Comparison of ENCODE assay signal across 11 cellular contexts in genomic region chr5:130011986-130012385, GRCh38.
"Had no signal": no experiment of that assay in that cellular context is flagged by ENCODE, and none has a peak within 500 bp of the region (broad histone marks: within the 10 kb centered on the region; RNA-seq: fewer than 3 reads in every experiment).

No MANE protein-coding gene starts in this region.

- H3K27ac ChIP-seq: GM23248 had no signal

- H3K27ac Mint-ChIP-seq: GM23338, H9, HFFc6 had no signal

- H3K9ac ChIP-seq: GM23248 had no signal

- H3K4me3 ChIP-seq: GM23248, GM23338, HAP-1 had no signal

- DNase-seq: GM23248, GOT3, H7, H9, HCEC 1CT, HFFc6 had no signal

- H3K4me3 Mint-ChIP-seq: GM23338, H9, HFFc6 had no signal

- H3K9me3 ChIP-seq: HAP-1 had no signal

- H2AFZ ChIP-seq: GM23248, GM23338 had no signal

- H3K36me3 ChIP-seq: HAP-1 had no signal

- H3K4me2 ChIP-seq: GM23338 had no signal

- FAIRE-seq: H1, H54 had no signal

- ATAC-seq: GM23338, HCT116 had no signal

- H3K4me1 ChIP-seq: HAP-1 had no signal
